ENCODE assay signal across 1 cellular context in genomic region chr15:69558138-69558409, GRCh38.
TF ChIP-seq lines count a peak whose summit lies in the region.

No MANE protein-coding gene starts in this region.

TF ChIP-seq in HEK293, 187 proteins besides CTCF, POLR2A, EP300 and RAD21 (continued from another document):
- 0 out of 2 replicates have a peak, but pooled peaks have one; percentile 54 for TF ChIP-seq SCRT1 (tag by site-specific recombination; IDR thresholded peaks at IDR 0.05; ENCODE audit: borderline replicate concordance)
